ENCODE assay signal across 19 cellular contexts in the genomic region with DNA sequence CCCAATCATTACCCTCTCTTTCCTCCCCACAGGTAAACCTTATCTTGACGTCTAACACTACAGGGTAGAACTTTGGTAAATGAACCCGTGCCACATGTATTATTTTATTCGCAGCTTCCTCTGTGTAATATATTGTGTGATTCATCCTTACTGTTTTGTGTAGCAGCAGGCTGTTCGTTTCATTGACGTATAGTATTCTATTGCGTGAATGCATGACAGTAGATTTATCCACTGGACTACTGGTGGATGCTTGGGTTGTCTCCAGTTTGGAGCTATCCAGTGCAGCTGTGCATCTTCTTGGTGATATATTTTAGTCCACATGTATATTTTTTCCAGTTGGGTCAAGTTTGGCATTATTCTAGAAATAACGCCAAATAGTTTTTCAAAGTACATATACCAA. TPM values are rescaled to one million over a fixed set of nuclear protein-coding genes. Genes with fewer than 3 reads are reported as not detected.
DNase-seq lines count a peak whose midpoint lies in the region; ATAC-seq, FAIRE-seq and TF ChIP-seq lines count a peak whose summit lies in the region.
"Had no signal": no experiment of that assay in that cellular context is flagged by ENCODE, and none has a peak within 500 bp of the region (broad histone marks: within the 10 kb centered on the region; RNA-seq: fewer than 3 reads in every experiment).

No MANE protein-coding gene starts in this region.

- CTCF ChIA-PET in AG04450 (lab: Charles Lee) = interaction anchor here (0.7 to 1.7 kb wide), 2 partner anchors 10 to 11 kb away, joined by 3 to 7 read pairs; no protein-coding TSS in a partner anchor

- H3K4me1 ChIP-seq in SJCRH30 = peaks cover 23% of the 10 kb centered on the region
- peaks cover 8% of the 10 kb centered on the region for H3K4me1 ChIP-seq in skeletal muscle satellite cell (ENCODE audit: control insufficient read depth, insufficient read depth, low read length)
- no peaks in the 10 kb centered on the region for H3K4me1 ChIP-seq in kidney (ENCODE audit: control insufficient read depth in 1 of 2, insufficient read depth in 1 of 2, low read depth in 1 of 2, low read length in 2 of 2)

- H3K27ac ChIP-seq in AG04450 (ENCODE audit: low read depth, low read length) = no peak overlapping the region
- H3K27ac ChIP-seq in SJCRH30 = peak overlapping the region; percentile 48
- H3K27ac ChIP-seq in kidney (ENCODE audit: low read depth in 2 of 2, low read length in 2 of 2) = no peak overlapping the region

- no peak for FAIRE-seq in kidney (lab: Jason Lieb, UNC)
- FAIRE-seq: A204.1, GM12878, H1, HepG2 had no signal

- no peak overlapping the region for H3K4me3 ChIP-seq in AG04450 (ENCODE audit: low read depth, low read length)
- no peak overlapping the region for H3K4me3 ChIP-seq in AG10803 (ENCODE audit: low read length)
- no peak overlapping the region for H3K4me3 ChIP-seq in SJCRH30
- no peak overlapping the region for H3K4me3 ChIP-seq in skeletal muscle satellite cell (ENCODE audit: low read length)
- H3K4me3 ChIP-seq in kidney (ENCODE audit: low read length in 2 of 2) = no peak overlapping the region
- H3K4me3 ChIP-seq: GM12878 had no signal

- no peak overlapping the region for H3K9ac ChIP-seq in skeletal muscle satellite cell (ENCODE audit: low read depth, low read length)
- no peak overlapping the region for H3K9ac ChIP-seq in kidney (ENCODE audit: low read length in 2 of 2)

- POLR2A ChIA-PET in AG04450 (lab: Yijun Ruan, JAX) = interaction anchor here (0.6 to 0.7 kb wide), 2 partner anchors 181 to 531 kb away, joined by 3 to 5 read pairs; no protein-coding TSS in a partner anchor

- H3K9me3 ChIP-seq in AG04450 (ENCODE audit: control insufficient read depth, insufficient read depth, low read length) (no peaks in the 10 kb centered on the region), SJCRH30 (replicated peaks) (peaks cover 4% of the 10 kb centered on the region; the same call in 1 of the 2 replicates), skeletal muscle satellite cell (replicated peaks; ENCODE audit: low read length) (no peaks in the 10 kb centered on the region), kidney (ENCODE audit: control insufficient read depth in 1 of 2, low read length in 2 of 2) (no peaks in the 10 kb centered on the region)

- TF ChIP-seq CTCF in AG04450 (IDR thresholded peaks at IDR 0.05; ENCODE audit: low read depth, low read length) = no peak
- no peak for TF ChIP-seq CTCF in AG10803 (conservative IDR thresholded peaks at IDR 0.05; ENCODE audit: low read length)
- no peak for TF ChIP-seq CTCF in kidney (IDR thresholded peaks at IDR 0.05; ENCODE audit: borderline replicate concordance, extremely low read depth, insufficient read depth)

- ATAC-seq in GM21390 (IDR thresholded peaks at IDR 0.05; ENCODE audit: unreplicated experiment) = no peak
- ATAC-seq: GM12878, HepG2 had no signal

- peak overlapping the region; percentile 44 for H3K4me2 ChIP-seq in skeletal muscle satellite cell (ENCODE audit: low read length)

- no peaks in the 10 kb centered on the region for H3K36me3 ChIP-seq in SJCRH30
- H3K36me3 ChIP-seq in skeletal muscle satellite cell (ENCODE audit: insufficient read depth, low read length) = no peaks in the 10 kb centered on the region
- H3K36me3 ChIP-seq in kidney (ENCODE audit: control insufficient read depth in 1 of 2, insufficient read depth in 2 of 2, low read length in 2 of 2) = no peaks in the 10 kb centered on the region

- intact Hi-C loops in kidney (cut with DNase I) = no loop called here

- no peaks in the 10 kb centered on the region for H3K27me3 ChIP-seq in AG04450 (ENCODE audit: control insufficient read depth, insufficient read depth, low read length)
- H3K27me3 ChIP-seq in SJCRH30 = no peaks in the 10 kb centered on the region
- H3K27me3 ChIP-seq in skeletal muscle satellite cell (ENCODE audit: control insufficient read depth, insufficient read depth, low read length) = no peaks in the 10 kb centered on the region

- DNase-seq in AG04450 (ENCODE audit: low read depth, low spot score) (peak; percentile 6), AG10803 (ENCODE audit: low read depth) (peak; percentile 19), SJCRH30 (no peak), kidney (no peak)
- DNase-seq: ACHN; C1 segment of cervical spinal cord; CD4-positive, CD25-positive, alpha-beta regulatory T cell; CD8-positive, alpha-beta memory T cell; COR-L47; DMS53; DND-41; H9 had no signal

RNA-seq across cellular contexts. Expression of a gene that starts 9.1 kb away (rescaled TPM):
- polyA plus RNA-seq in AG04450 (2011; rRNA removed) (0.01 TPM in 1 of 2 replicates, not detected in the other), kidney (ENCODE audit: insufficient read depth, low read depth, low replicate concordance) (not detected)
- polyA minus RNA-seq in AG04450 (2011; rRNA and poly(A)+ RNA removed) = not detected in 2 replicates
- not detected in 2 replicates for total RNA-seq in SJCRH30 (2014; rRNA removed; shearing (Covaris generic))
- not detected in 2 replicates for total RNA-seq in skeletal muscle satellite cell (2012; rRNA removed)
- total RNA-seq in kidney = 0.13 TPM
- total RNA-seq: CD4-positive, CD25-positive, alpha-beta regulatory T cell; CD8-positive, alpha-beta memory T cell; G401; GM12878; H1; H9; HepG2 had no signal
- polyA plus RNA-seq: H1 had no signal

RNA-seq across cellular contexts. Expression of a gene that starts 31.4 kb away (rescaled TPM):
- polyA plus RNA-seq in AG04450 (2011; rRNA removed) (15.8 and 23.8 TPM in 2 replicates), kidney (ENCODE audit: insufficient read depth, low read depth, low replicate concordance) (70.0 TPM)
- polyA minus RNA-seq in AG04450 (2011; rRNA and poly(A)+ RNA removed) = 5.2 and 8.6 TPM in 2 replicates
- total RNA-seq in SJCRH30 (2014; rRNA removed; shearing (Covaris generic)) = 9.7 and 12.5 TPM in 2 replicates
- 5.7 and 9.1 TPM in 2 replicates for total RNA-seq in skeletal muscle satellite cell (2012; rRNA removed)
- total RNA-seq in kidney = 30.2 TPM

Comparison
In these comparisons a context has a peak if more than half of its experiments do, and no peak if none do; other contexts are left out.
1. DNase-seq: peak in AG04450 (single experiment) and AG10803 (single experiment); none in SJCRH30 (0 of 2) and kidney (single experiment).